10 cellular contexts compared by ENCODE assay signal in genomic region chr1:196877964-196878363, GRCh38. TPM values are rescaled to one million over a fixed set of nuclear protein-coding genes. Genes with fewer than 3 reads are reported as not detected.
DNase-seq lines count a peak whose midpoint lies in the region; ATAC-seq and TF ChIP-seq lines count a peak whose summit lies in the region.
"Had no signal": no experiment of that assay in that cellular context is flagged by ENCODE, and none has a peak within 500 bp of the region (broad histone marks: within the 10 kb centered on the region; RNA-seq: fewer than 3 reads in every experiment).

No MANE protein-coding gene starts in this region.

- no peak overlapping the region for H3K9ac ChIP-seq in parathyroid adenoma

- no peaks in the 10 kb centered on the region for H3K36me3 ChIP-seq in parathyroid adenoma (ENCODE audit: control insufficient read depth, insufficient read depth, low read length)
- no peaks in the 10 kb centered on the region for H3K36me3 ChIP-seq in stomach

- H3K4me3 Mint-ChIP-seq in WTC11 (peak overlapping the region; percentile 53), CD14-positive monocyte (peak overlapping the region in 1 of 2 donors; percentile 12)
- H3K4me3 Mint-ChIP-seq: stimulated activated naive B cell treated with anti-CD40 and anti-IgM and Interleukin-4, amounts not matched to agents 10 μg/mL and 1 μg/mL and 100 μg/mL, for 72 hours had no signal

- no peak overlapping the region for H2AFZ ChIP-seq in parathyroid adenoma

- ATAC-seq in WTC11: peak; percentile 100
- ATAC-seq in omental fat pad (ENCODE audit: low FRiP score): no peak
- ATAC-seq: stimulated activated naive B cell treated with anti-CD40 and anti-IgM and Interleukin-4, amounts not matched to agents 10 μg/mL and 1 μg/mL and 100 μg/mL, for 72 hours had no signal

- H3K4me2 ChIP-seq in parathyroid adenoma (ENCODE audit: low read length): peak overlapping the region; percentile 35

- no peak for TF ChIP-seq POLR2A in stomach (IDR thresholded peaks at IDR 0.05)

- H3K79me2 ChIP-seq in parathyroid adenoma: no peaks in the 10 kb centered on the region

- H3K27ac ChIP-seq in parathyroid adenoma (no peak overlapping the region), stomach (no peak overlapping the region)

- H3K4me1 Mint-ChIP-seq in WTC11: peaks cover 3% of the 10 kb centered on the region; the same call in 1 of the 2 replicates
- no peaks in the 10 kb centered on the region for H3K4me1 Mint-ChIP-seq in CD14-positive monocyte
- H3K4me1 Mint-ChIP-seq: stimulated activated naive B cell treated with anti-CD40 and anti-IgM and Interleukin-4, amounts not matched to agents 10 μg/mL and 1 μg/mL and 100 μg/mL, for 72 hours had no signal

- H3K36me3 Mint-ChIP-seq in WTC11 (no peaks in the 10 kb centered on the region), CD14-positive monocyte (no peaks in the 10 kb centered on the region)
- H3K36me3 Mint-ChIP-seq: stimulated activated naive B cell treated with anti-CD40 and anti-IgM and Interleukin-4, amounts not matched to agents 10 μg/mL and 1 μg/mL and 100 μg/mL, for 72 hours had no signal

- peaks cover 14% of the 10 kb centered on the region for H3K9me3 Mint-ChIP-seq in WTC11
- peaks cover 0 to 8% (median 2%) of the 10 kb centered on the region in 7 donors for H3K9me3 Mint-ChIP-seq in CD14-positive monocyte

- H3K9me3 ChIP-seq in parathyroid adenoma (ENCODE audit: control insufficient read depth, low read length) (no peaks in the 10 kb centered on the region), stomach (peaks cover 0 to 4% (median 0%) of the 10 kb centered on the region in 4 donors)

- peaks cover 20% of the 10 kb centered on the region for H3K27me3 Mint-ChIP-seq in WTC11 (ENCODE audit: low read depth)
- H3K27me3 Mint-ChIP-seq in CD14-positive monocyte (ENCODE audit: low read depth in 3 of 3): peaks cover 3 to 7% (median 6%) of the 10 kb centered on the region in 3 donors
- H3K27me3 Mint-ChIP-seq: stimulated activated naive B cell treated with anti-CD40 and anti-IgM and Interleukin-4, amounts not matched to agents 10 μg/mL and 1 μg/mL and 100 μg/mL, for 72 hours had no signal

- DNase-seq in GM03348 (ENCODE audit: low spot score) (peak; percentile 44), WTC11 (ENCODE audit: low spot score) (peak; percentile 83), iPS DF 19.7 (ENCODE audit: low read depth, low spot score) (peak; percentile 33), omental fat pad (ENCODE audit: low spot score) (no peak), stomach (no peak), CD14-positive monocyte (ENCODE audit: low spot score) (no peak)
- no peak for DNase-seq in stimulated activated CD4-positive, alpha-beta T cell treated with anti-CD3 and anti-CD28 coated beads, Interleukin-4, amount 100 ng/mL, for 1 hour
- DNase-seq: NCI-H446 treated with DMSO at 0.1 percent for 48 hours; stimulated activated naive B cell treated with anti-CD40 and anti-IgM and Interleukin-4, amounts not matched to agents 10 μg/mL and 1 μg/mL and 100 μg/mL, for 72 hours had no signal

- POLR2A ChIA-PET in WTC11 (lab: Charles Lee): interaction anchor here (0.6 to 1.1 kb wide), 2 partner anchors 10 to 57 kb away, joined by 3 to 4 read pairs; partner anchors contain the start of gene CFHR4

- TF ChIP-seq CTCF in WTC11 (IDR thresholded peaks at IDR 0.05): no peak
- no peak for TF ChIP-seq CTCF in parathyroid adenoma (IDR thresholded peaks at IDR 0.05)
- no peak for TF ChIP-seq CTCF in omental fat pad (IDR thresholded peaks at IDR 0.05)
- TF ChIP-seq CTCF in stomach (IDR thresholded peaks at IDR 0.05): no peak
- no peak for TF ChIP-seq CTCF in CD14-positive monocyte (IDR thresholded peaks at IDR 0.05)

- CTCF ChIA-PET in WTC11 (lab: Charles Lee): interaction anchor here (1.4 kb wide), 1 partner anchor 154 kb away, joined by 8 read pairs; no protein-coding TSS in a partner anchor

- 5 to 8% (median 7%) methylated on average over 19 to 29 of the region's 29 CpGs for WGBS in stomach, 5 donors

- no peaks in the 10 kb centered on the region for H3K27me3 ChIP-seq in parathyroid adenoma (ENCODE audit: control insufficient read depth, insufficient read depth, low read length)
- peaks cover 0 to 11% (median 4%) of the 10 kb centered on the region in 3 donors for H3K27me3 ChIP-seq in stomach

- no peak for TF ChIP-seq EP300 in stomach (IDR thresholded peaks at IDR 0.05)

- intact Hi-C loops in stomach (cut with DNase I; ENCODE audit: low total_unique reads): no loop called here
- intact Hi-C loops in CD14-positive monocyte (cut with micrococcal nuclease): no loop called here

- H3K4me1 ChIP-seq in parathyroid adenoma (no peaks in the 10 kb centered on the region), stomach (peaks cover 0 to 5% (median 0%) of the 10 kb centered on the region in 4 donors)

- no peak overlapping the region for H3K4me3 ChIP-seq in parathyroid adenoma (ENCODE audit: low read depth, low read length)
- H3K4me3 ChIP-seq in stomach: no peak overlapping the region

- H3K27ac Mint-ChIP-seq in WTC11: no peak overlapping the region
- H3K27ac Mint-ChIP-seq in CD14-positive monocyte: no peak overlapping the region
- H3K27ac Mint-ChIP-seq: stimulated activated naive B cell treated with anti-CD40 and anti-IgM and Interleukin-4, amounts not matched to agents 10 μg/mL and 1 μg/mL and 100 μg/mL, for 72 hours had no signal

TF ChIP-seq in WTC11, 78 proteins besides CTCF, POLR2A, EP300 and RAD21 (continues in another document):
- TF ChIP-seq MAX (CRISPR knock-in tag; IDR thresholded peaks at IDR 0.05): peak; percentile 66; the same call in 1 of the 2 replicates
- peak; percentile 65; the same call in 1 of the 2 replicates for TF ChIP-seq PRRX2 (CRISPR knock-in tag; IDR thresholded peaks at IDR 0.05)
- TF ChIP-seq, protein P1, sequence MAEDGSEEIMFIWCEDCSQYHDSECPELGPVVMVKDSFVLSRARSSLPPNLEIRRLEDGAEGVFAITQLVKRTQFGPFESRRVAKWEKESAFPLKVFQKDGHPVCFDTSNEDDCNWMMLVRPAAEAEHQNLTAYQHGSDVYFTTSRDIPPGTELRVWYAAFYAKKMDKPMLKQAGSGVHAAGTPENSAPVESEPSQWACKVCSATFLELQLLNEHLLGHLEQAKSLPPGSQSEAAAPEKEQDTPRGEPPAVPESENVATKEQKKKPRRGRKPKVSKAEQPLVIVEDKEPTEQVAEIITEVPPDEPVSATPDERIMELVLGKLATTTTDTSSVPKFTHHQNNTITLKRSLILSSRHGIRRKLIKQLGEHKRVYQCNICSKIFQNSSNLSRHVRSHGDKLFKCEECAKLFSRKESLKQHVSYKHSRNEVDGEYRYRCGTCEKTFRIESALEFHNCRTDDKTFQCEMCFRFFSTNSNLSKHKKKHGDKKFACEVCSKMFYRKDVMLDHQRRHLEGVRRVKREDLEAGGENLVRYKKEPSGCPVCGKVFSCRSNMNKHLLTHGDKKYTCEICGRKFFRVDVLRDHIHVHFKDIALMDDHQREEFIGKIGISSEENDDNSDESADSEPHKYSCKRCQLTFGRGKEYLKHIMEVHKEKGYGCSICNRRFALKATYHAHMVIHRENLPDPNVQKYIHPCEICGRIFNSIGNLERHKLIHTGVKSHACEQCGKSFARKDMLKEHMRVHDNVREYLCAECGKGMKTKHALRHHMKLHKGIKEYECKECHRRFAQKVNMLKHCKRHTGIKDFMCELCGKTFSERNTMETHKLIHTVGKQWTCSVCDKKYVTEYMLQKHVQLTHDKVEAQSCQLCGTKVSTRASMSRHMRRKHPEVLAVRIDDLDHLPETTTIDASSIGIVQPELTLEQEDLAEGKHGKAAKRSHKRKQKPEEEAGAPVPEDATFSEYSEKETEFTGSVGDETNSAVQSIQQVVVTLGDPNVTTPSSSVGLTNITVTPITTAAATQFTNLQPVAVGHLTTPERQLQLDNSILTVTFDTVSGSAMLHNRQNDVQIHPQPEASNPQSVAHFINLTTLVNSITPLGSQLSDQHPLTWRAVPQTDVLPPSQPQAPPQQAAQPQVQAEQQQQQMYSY (CRISPR knock-in tag; IDR thresholded peaks at IDR 0.05): peak; percentile 73
- TF ChIP-seq ZBTB21 (CRISPR knock-in tag; IDR thresholded peaks at IDR 0.05; ENCODE audit: borderline replicate concordance): 0 out of 2 replicates have a peak, but pooled peaks have one; percentile 47
- TF ChIP-seq PREB (CRISPR knock-in tag; IDR thresholded peaks at IDR 0.05; ENCODE audit: borderline replicate concordance): no peak
- 0 out of 2 replicates have a peak, but pooled peaks have one; percentile 32 for TF ChIP-seq E2F1 (CRISPR knock-in tag; IDR thresholded peaks at IDR 0.05)
- TF ChIP-seq ETV6 (CRISPR knock-in tag; IDR thresholded peaks at IDR 0.05): peak; percentile 21; the same call in 1 of the 2 replicates
- TF ChIP-seq ZNF232 (CRISPR knock-in tag; IDR thresholded peaks at IDR 0.05): no peak

RNA-seq across cellular contexts. Expression of gene CFHR4, which starts 9.9 kb away (rescaled TPM):
- total RNA-seq in WTC11 (2021) (0.42 TPM in 1 of 3 replicates, not detected in the others), omental fat pad (not detected), stomach (not detected)
- polyA plus RNA-seq in stomach (not detected), CD14-positive monocyte (not detected)

RNA-seq across cellular contexts. Expression of gene CFHR1, which starts 58.4 kb away (rescaled TPM):
- total RNA-seq in WTC11 (2021) (0.14 to 0.20 TPM (median 0.16 TPM) in 3 replicates), omental fat pad (under 1 TPM in 1 of 4 donors, not detected in 3; 0.84 TPM), stomach (not detected)
- polyA plus RNA-seq in stomach (not detected), CD14-positive monocyte (not detected)

Comparison
In these comparisons a context has a peak if more than half of its experiments do, and no peak if none do; other contexts are left out.
1. DNase-seq: peak in GM03348 (single experiment), WTC11 (single experiment) and iPS DF 19.7 (single experiment); none in omental fat pad (single experiment), stomach (single experiment), stimulated activated CD4-positive, alpha-beta T cell treated with anti-CD3 and anti-CD28 coated beads, Interleukin-4, amount 100 ng/mL, for 1 hour (single experiment) and CD14-positive monocyte (single experiment).